Comparison of ENCODE assay signal across 18 cellular contexts in the genomic region with DNA sequence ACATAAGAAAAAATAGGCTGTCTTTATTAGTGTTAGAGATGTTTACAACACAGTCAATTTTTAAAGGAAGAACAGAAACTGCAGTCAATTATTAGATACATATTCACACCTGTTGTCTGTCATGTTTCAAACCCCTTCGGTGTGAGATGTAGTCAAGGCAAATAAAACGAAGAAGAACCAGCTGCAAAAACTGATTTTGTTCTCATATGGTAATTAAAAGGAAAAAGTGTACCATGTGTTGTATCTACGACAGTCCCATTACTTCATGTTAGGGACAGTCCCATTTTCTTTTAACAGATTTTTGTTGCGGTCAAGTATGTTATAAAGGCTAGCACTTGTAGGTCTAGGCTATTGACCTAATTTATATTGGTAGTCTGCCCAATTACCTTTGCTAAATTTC.
DNase-seq lines count a peak whose midpoint lies in the region; ATAC-seq and TF ChIP-seq lines count a peak whose summit lies in the region.
"Had no signal": no experiment of that assay in that cellular context is flagged by ENCODE, and none has a peak within 500 bp of the region (broad histone marks: within the 10 kb centered on the region; RNA-seq: fewer than 3 reads in every experiment).

No MANE protein-coding gene starts in this region.

- no peaks in the 10 kb centered on the region for H3K36me3 ChIP-seq in OCI-LY7 (ENCODE audit: insufficient read depth, low read length)
- H3K36me3 ChIP-seq: right atrium auricular region, transverse colon, WERI-Rb-1 had no signal

- no peaks in the 10 kb centered on the region for H3K79me2 ChIP-seq in OCI-LY7 (ENCODE audit: insufficient read depth, low read depth, low read length)

- H3K9me3 ChIP-seq in OCI-LY7 (ENCODE audit: low read length): no peaks in the 10 kb centered on the region
- H3K9me3 ChIP-seq: right atrium auricular region, transverse colon had no signal

- H4K20me1 ChIP-seq in OCI-LY7 (ENCODE audit: insufficient read depth, low read length): no peaks in the 10 kb centered on the region

- DNase-seq in NCI-H1417 treated with DMSO at 0.1 percent for 48 hours (lab: John Stamatoyannopoulos, UW): peak; percentile 38
- no peak for DNase-seq in pons (ENCODE audit: low spot score)
- no peak for DNase-seq in effector CD4-positive, alpha-beta T cell
- DNase-seq in HuH-7 (ENCODE audit: low spot score): no peak
- no peak for DNase-seq in OCI-LY7 (ENCODE audit: low spot score)
- DNase-seq: activated naive CD4-positive, alpha-beta T cell; MM.1S; naive thymus-derived CD8-positive, alpha-beta T cell; NCI-H446 treated with DMSO at 0.1 percent for 48 hours; PC-3; stimulated activated CD4-positive, alpha-beta T cell treated with anti-CD3 and anti-CD28 coated beads, Interleukin-2, amount 100 ng/mL, for 24 hours; transverse colon; WERI-Rb-1 had no signal

- no TSS peak for BruUV-seq in OCI-LY7 (replicated peaks; lab: Mats Ljungman, UMichigan)

- H3K9me2 ChIP-seq in OCI-LY7 (ENCODE audit: insufficient read depth, low read length): no peaks in the 10 kb centered on the region

- H3K27ac ChIP-seq in OCI-LY7 (ENCODE audit: low read depth, low read length, poor library complexity, severe bottlenecking): no peak overlapping the region
- H3K27ac ChIP-seq: right atrium auricular region, transverse colon, WERI-Rb-1 had no signal

- no peak overlapping the region for H2AFZ ChIP-seq in OCI-LY7 (ENCODE audit: low read length)

- no peak overlapping the region for H3K4me2 ChIP-seq in OCI-LY7 (ENCODE audit: low read length)

- ATAC-seq in GM18861 (IDR thresholded peaks at IDR 0.05; ENCODE audit: unreplicated experiment): peak; percentile 83
- ATAC-seq in GM21447 (IDR thresholded peaks at IDR 0.05; ENCODE audit: unreplicated experiment): peak; percentile 94
- peak; percentile 86 for ATAC-seq in HG02970 (IDR thresholded peaks at IDR 0.05; ENCODE audit: low FRiP score, unreplicated experiment)
- ATAC-seq: left lobe of liver; naive thymus-derived CD8-positive, alpha-beta T cell; PC-3 had no signal

- H3K4me1 ChIP-seq in OCI-LY7 (ENCODE audit: insufficient read depth, low read length, poor library complexity, severe bottlenecking): no peaks in the 10 kb centered on the region
- H3K4me1 ChIP-seq: right atrium auricular region had no signal

- no peak for TF ChIP-seq CTCF in OCI-LY7 (conservative IDR thresholded peaks at IDR 0.05; ENCODE audit: low read length)

- POLR2A ChIA-PET in OCI-LY7 (lab: Charles Lee): interaction anchor here (0.9 kb wide), 1 partner anchor 489 kb away, joined by 3 read pairs; no protein-coding TSS in a partner anchor

- H3K4me3 ChIP-seq in OCI-LY7 (ENCODE audit: low read depth, low read length, poor library complexity, severe bottlenecking): no peak overlapping the region
- H3K4me3 ChIP-seq: right atrium auricular region, transverse colon had no signal

- intact Hi-C loops in OCI-LY7 (cut with micrococcal nuclease; ENCODE audit: unreplicated experiment): no loop called here

- CTCF ChIA-PET in OCI-LY7 (lab: Charles Lee; ENCODE audit: unreplicated experiment): no interaction called here
